19 cellular contexts compared by ENCODE assay signal in the genomic region with DNA sequence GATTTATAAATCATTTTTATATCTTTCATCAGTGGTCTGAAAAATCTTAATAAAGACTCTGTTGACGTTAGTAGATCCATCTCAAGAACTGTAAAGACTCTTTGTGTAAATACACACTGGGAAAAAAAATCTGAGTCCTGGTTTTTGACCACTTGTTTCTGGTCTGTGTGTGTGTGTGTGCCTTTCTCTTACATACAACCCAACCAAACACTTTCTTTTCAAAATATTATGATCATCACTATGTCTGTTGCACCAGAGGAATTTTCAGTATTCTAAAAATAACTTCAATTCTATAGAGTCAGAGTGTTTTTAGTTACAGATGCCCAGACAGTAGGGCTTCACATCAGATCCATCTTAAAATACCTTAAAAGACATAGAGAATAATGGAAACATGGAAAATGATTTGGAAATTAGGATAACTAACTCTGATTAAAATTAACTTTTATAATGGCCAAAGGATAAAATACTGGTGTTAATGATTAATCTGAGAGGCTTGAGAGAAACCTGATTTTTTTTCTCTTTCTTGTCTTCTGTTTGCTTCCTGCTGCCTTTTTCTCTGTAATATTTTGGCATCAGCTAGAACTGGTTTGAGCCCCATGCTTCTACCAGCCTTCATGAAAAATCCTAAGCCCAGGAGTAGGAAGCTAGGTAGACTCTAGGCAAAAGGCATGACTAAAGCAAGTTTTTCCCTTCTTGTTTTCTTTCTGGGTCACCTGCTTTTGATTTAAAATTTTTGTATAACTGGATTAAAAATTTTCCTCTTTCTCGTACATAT.
A peak's percentile ranks its signal among the peaks of the same experiment; 100 is the strongest.
DNase-seq lines count a peak whose midpoint lies in the region; ATAC-seq, FAIRE-seq and TF ChIP-seq lines count a peak whose summit lies in the region.
"Had no signal": no experiment of that assay in that cellular context is flagged by ENCODE, and none has a peak within 500 bp of the region (broad histone marks: within the 10 kb centered on the region; RNA-seq: fewer than 3 reads in every experiment).

No MANE protein-coding gene starts in this region.

- no peak overlapping the region for H2AFZ ChIP-seq in GM12878 (ENCODE audit: control insufficient read depth, low read depth, low read length)

- H3K79me2 ChIP-seq in GM12878 (ENCODE audit: control insufficient read depth, insufficient read depth, low read length): no peaks in the 10 kb centered on the region

- POLR2A ChIA-PET in GM12878 (lab: Charles Lee): no interaction called here

- H4K20me1 ChIP-seq in GM12878 (ENCODE audit: control insufficient read depth, insufficient read depth): no peaks in the 10 kb centered on the region

- RAD21 ChIA-PET in GM12878 (lab: Charles Lee; ENCODE audit: unreplicated experiment): interaction anchor here (0.7 to 1.2 kb wide), 2 partner anchors 33 to 35 kb away, joined by 4 to 5 read pairs; no protein-coding TSS in a partner anchor

- intact Hi-C loops in GM12878 (cut with micrococcal nuclease; ENCODE audit: unreplicated experiment) (no loop called here), stomach (cut with DNase I; ENCODE audit: low total_unique reads) (no loop called here)

- CTCF ChIA-PET in GM12878 (lab: Yijun Ruan, JAX): interaction anchor here (0.5 kb wide), 1 partner anchor 706 kb away, joined by 3 read pairs; no protein-coding TSS in a partner anchor

- H3K4me2 ChIP-seq in GM12878 (ENCODE audit: control insufficient read depth, insufficient read depth): no peak overlapping the region

- in situ Hi-C loops in GM12878 (cut with MboI): no loop called here

- 27% methylated on average over 2 of the region's 2 CpGs for WGBS in GM12878 (ENCODE audit: insufficient coverage, insufficient replicate concordance, low lambda C conversion rate, missing lambda C conversion rate)
- WGBS in stomach, 5 donors: 25 to 48% (median 34%) methylated on average over 2 of the region's 2 CpGs

- H3K4me3 ChIP-seq in GM12878 (no peak overlapping the region), stomach (no peak overlapping the region)
- H3K4me3 ChIP-seq: esophagus muscularis mucosa, HAP-1, lower lobe of right lung had no signal

- DNase-seq in DMS53 (lab: John Stamatoyannopoulos, UW) (peak; percentile 33), DMS53 treated with DMSO at 0.1 percent for 48 hours (lab: John Stamatoyannopoulos, UW; ENCODE audit: unreplicated experiment) (no peak), GM12878 (ENCODE audit: low read depth, low spot score) (no peak), stomach (no peak), Ammon's horn (ENCODE audit: low spot score) (no peak), COLO829 (ENCODE audit: low spot score) (no peak)
- DNase-seq: activated CD8-positive, alpha-beta T cell treated with anti-CD3 and anti-CD28 coated beads for 36 hours; amygdala; CD4-positive, alpha-beta T cell; lower lobe of right lung; NCI-H526 treated with DMSO at 0.1 percent for 48 hours; right cardiac atrium; stimulated activated CD4-positive, alpha-beta T cell treated with anti-CD3 and anti-CD28 coated beads, Interleukin-2, amount 100 ng/mL, for 48 hours had no signal

- H3K27me3 ChIP-seq in GM12878 (replicated peaks in 1 of 2; ENCODE audit: control insufficient read depth in 2 of 2, insufficient read depth in 2 of 2, low read length in 1 of 2): no peaks in the 10 kb centered on the region
- H3K27me3 ChIP-seq in stomach: no peaks in the 10 kb centered on the region
- H3K27me3 ChIP-seq: esophagus muscularis mucosa had no signal

- TF ChIP-seq CTCF in GM12878 (IDR thresholded peaks at IDR 0.05 in 2 of 3, conservative IDR thresholded peaks at IDR 0.05 in 1 of 3; ENCODE audit: control insufficient read depth in 2 of 3, extremely low read depth in 1 of 3, insufficient read depth in 1 of 3, low read depth in 3 of 3, low read length in 3 of 3) (no peak), stomach (IDR thresholded peaks at IDR 0.05) (no peak)

- H3K4me1 ChIP-seq in GM12878 (ENCODE audit: control insufficient read depth, insufficient read depth, low read length): no peaks in the 10 kb centered on the region
- peaks cover 0 to 24% (median 0%) of the 10 kb centered on the region in 4 donors for H3K4me1 ChIP-seq in stomach
- H3K4me1 ChIP-seq: lower lobe of right lung had no signal

- H3K27ac ChIP-seq in GM12878 (ENCODE audit: control insufficient read depth, insufficient read depth) (no peak overlapping the region), stomach (peak overlapping the region in 3 of 5 donors; percentile 2 to 55 (median 7))
- H3K27ac ChIP-seq: 22Rv1, esophagus muscularis mucosa, lower lobe of right lung had no signal

- H3K36me3 ChIP-seq in GM12878 (ENCODE audit: control insufficient read depth in 2 of 2, insufficient read depth in 2 of 2, low read length in 1 of 2) (no peaks in the 10 kb centered on the region), stomach (no peaks in the 10 kb centered on the region)
- H3K36me3 ChIP-seq: esophagus muscularis mucosa, HAP-1, lower lobe of right lung had no signal

- SMC1A ChIA-PET in GM12878 (lab: Charles Lee; ENCODE audit: uncharacterized antibody, unreplicated experiment): interaction anchor here (1.0 to 2.7 kb wide), 6 partner anchors 10 to 268 kb away, joined by 3 to 8 read pairs (median 6); no protein-coding TSS in a partner anchor

- ATAC-seq in GM12878 (peak; percentile 22), GM21529 (IDR thresholded peaks at IDR 0.05; ENCODE audit: unreplicated experiment) (no peak)
- ATAC-seq: activated CD8-positive, alpha-beta T cell treated with anti-CD3 and anti-CD28 coated beads for 36 hours; lower lobe of right lung; natural killer cell treated with Interleukin-12 subunit alpha and Interleukin-12 subunit beta and Interleukin-15 and Interleukin-18, amount 100 ng/mL, for 72 hours; right cardiac atrium had no signal

- no peaks in the 10 kb centered on the region for H3K9me3 ChIP-seq in GM12878 (replicated peaks; ENCODE audit: control insufficient read depth, insufficient read depth, low read length)
- no peaks in the 10 kb centered on the region for H3K9me3 ChIP-seq in stomach
- H3K9me3 ChIP-seq: esophagus muscularis mucosa, HAP-1, lower lobe of right lung had no signal

- no peak for TF ChIP-seq RAD21 in GM12878 (IDR thresholded peaks at IDR 0.05; ENCODE audit: insufficient read depth, low read depth, low read length)

- FAIRE-seq in GM12878 (lab: Jason Lieb, UNC) (no peak), islet of Langerhans (lab: Jason Lieb, UNC) (peak; percentile 92)

- BruUV-seq in GM12878 (replicated peaks; lab: Mats Ljungman, UMichigan): no TSS peak

- TF ChIP-seq POLR2A in GM12878 (IDR thresholded peaks at IDR 0.05; ENCODE audit: low read depth, low read length): no peak
- no peak for TF ChIP-seq POLR2A in stomach (IDR thresholded peaks at IDR 0.05)

- TF ChIP-seq EP300 in GM12878 (IDR thresholded peaks at IDR 0.05; ENCODE audit: borderline replicate concordance in 1 of 2, control insufficient read depth in 1 of 2, low read depth in 2 of 2, low read length in 2 of 2): no peak
- no peak for TF ChIP-seq EP300 in stomach (IDR thresholded peaks at IDR 0.05)

- H3K9ac ChIP-seq in GM12878 (ENCODE audit: control insufficient read depth, insufficient read depth, low read length): no peak overlapping the region

TF ChIP-seq in GM12878, 131 proteins besides CTCF, POLR2A, EP300 and RAD21:
- TF ChIP-seq RELA (IDR thresholded peaks at IDR 0.05; ENCODE audit: borderline replicate concordance, partially characterized antibody) (no peak), NR2C2 (IDR thresholded peaks at IDR 0.05; ENCODE audit: borderline replicate concordance, control insufficient read depth, insufficient read length, low read depth) (no peak), SIX5 (IDR thresholded peaks at IDR 0.05; ENCODE audit: low read depth, low read length, severe bottlenecking) (no peak)
